Comparison of ENCODE assay signal across 8 cellular contexts in genomic region chr1:174769961-174770549, GRCh38.
DNase-seq lines count a peak whose midpoint lies in the region; ATAC-seq and TF ChIP-seq lines count a peak whose summit lies in the region.

No MANE protein-coding gene starts in this region.

- H2AFZ ChIP-seq in smooth muscle cell (ENCODE audit: low read depth) = no peak overlapping the region

- no peak overlapping the region for H3K4me2 ChIP-seq in smooth muscle cell

- no peak overlapping the region for H3K4me3 Mint-ChIP-seq in activated T-helper 17 cell treated with anti-CD3 and anti-CD28 coated beads, Interleukin-2, amount 50 U/mL, for 72 hours

- no peaks in the 10 kb centered on the region for H3K27me3 Mint-ChIP-seq in activated T-helper 17 cell treated with anti-CD3 and anti-CD28 coated beads, Interleukin-2, amount 50 U/mL, for 72 hours

- H3K27ac Mint-ChIP-seq in activated T-helper 17 cell treated with anti-CD3 and anti-CD28 coated beads, Interleukin-2, amount 50 U/mL, for 72 hours = peak overlapping the region; percentile 7

- no peaks in the 10 kb centered on the region for H3K4me1 ChIP-seq in smooth muscle cell (ENCODE audit: low read depth)

- H3K79me2 ChIP-seq in smooth muscle cell (ENCODE audit: low read depth) = no peaks in the 10 kb centered on the region

- H4K20me1 ChIP-seq in smooth muscle cell (ENCODE audit: low read depth) = no peaks in the 10 kb centered on the region

- H3K27me3 ChIP-seq in smooth muscle cell (ENCODE audit: low read depth) = no peaks in the 10 kb centered on the region

- H3K36me3 ChIP-seq in smooth muscle cell (ENCODE audit: low read depth) = no peaks in the 10 kb centered on the region

- no peak overlapping the region for H3K9ac ChIP-seq in smooth muscle cell (ENCODE audit: low read depth)

- ATAC-seq in activated T-helper 17 cell treated with anti-CD3 and anti-CD28 coated beads, Interleukin-2, amount 50 U/mL, for 72 hours (replicated peaks) = no peak
- ATAC-seq in HG02938 (IDR thresholded peaks at IDR 0.05; ENCODE audit: unreplicated experiment) = no peak

- H3K4me3 ChIP-seq in GM12864 (ENCODE audit: low read depth, low read length) (no peak overlapping the region), smooth muscle cell (no peak overlapping the region)

- TF ChIP-seq CTCF in GM12864 (IDR thresholded peaks at IDR 0.05; ENCODE audit: low read depth, low read length, missing control alignments) = peak; percentile 47
- peak; percentile 77 for TF ChIP-seq CTCF in smooth muscle cell (IDR thresholded peaks at IDR 0.05; ENCODE audit: borderline replicate concordance, insufficient read depth, poor library complexity, severe bottlenecking)

- DNase-seq in ACHN = peak; percentile 68
- DNase-seq in GM12864 (ENCODE audit: low read depth) = no peak
- DNase-seq in NCI-H2107 (lab: John Stamatoyannopoulos, UW) = peak; percentile 47
- peak; percentile 16 for DNase-seq in hepatic stellate cell (ENCODE audit: low spot score)
- no peak for DNase-seq in smooth muscle cell (lab: John Stamatoyannopoulos, UW; ENCODE audit: unreplicated experiment)
- DNase-seq in ecto neural progenitor cell (ENCODE audit: low spot score) = no peak

- in situ Hi-C loops in ACHN (cut with HindIII; ENCODE audit: low pct_ligation_motif_present, low pct_unique_long_range_greater_than_20kb, low sequenced_read_pairs) = loop anchor here (10.0 kb wide), 1 partner anchor 215 kb away; no protein-coding TSS in a partner anchor

- H3K9me3 Mint-ChIP-seq in activated T-helper 17 cell treated with anti-CD3 and anti-CD28 coated beads, Interleukin-2, amount 50 U/mL, for 72 hours = no peaks in the 10 kb centered on the region

- no peak overlapping the region for H3K27ac ChIP-seq in smooth muscle cell (ENCODE audit: low read depth)

- peaks cover 10% of the 10 kb centered on the region for H3K4me1 Mint-ChIP-seq in activated T-helper 17 cell treated with anti-CD3 and anti-CD28 coated beads, Interleukin-2, amount 50 U/mL, for 72 hours

- H3F3A ChIP-seq in smooth muscle cell (ENCODE audit: low read depth) = no peaks in the 10 kb centered on the region

- no peaks in the 10 kb centered on the region for H3K9me3 ChIP-seq in smooth muscle cell (replicated peaks; ENCODE audit: low read depth)

- H3K36me3 Mint-ChIP-seq in activated T-helper 17 cell treated with anti-CD3 and anti-CD28 coated beads, Interleukin-2, amount 50 U/mL, for 72 hours (ENCODE audit: low read depth) = no peaks in the 10 kb centered on the region

Comparison
In these comparisons a context has a peak if more than half of its experiments do, and no peak if none do; other contexts are left out.
1. DNase-seq: peak in ACHN (single experiment), NCI-H2107 (single experiment) and hepatic stellate cell (single experiment); none in GM12864 (single experiment), smooth muscle cell (single experiment) and ecto neural progenitor cell (single experiment).